In the genomic region with DNA sequence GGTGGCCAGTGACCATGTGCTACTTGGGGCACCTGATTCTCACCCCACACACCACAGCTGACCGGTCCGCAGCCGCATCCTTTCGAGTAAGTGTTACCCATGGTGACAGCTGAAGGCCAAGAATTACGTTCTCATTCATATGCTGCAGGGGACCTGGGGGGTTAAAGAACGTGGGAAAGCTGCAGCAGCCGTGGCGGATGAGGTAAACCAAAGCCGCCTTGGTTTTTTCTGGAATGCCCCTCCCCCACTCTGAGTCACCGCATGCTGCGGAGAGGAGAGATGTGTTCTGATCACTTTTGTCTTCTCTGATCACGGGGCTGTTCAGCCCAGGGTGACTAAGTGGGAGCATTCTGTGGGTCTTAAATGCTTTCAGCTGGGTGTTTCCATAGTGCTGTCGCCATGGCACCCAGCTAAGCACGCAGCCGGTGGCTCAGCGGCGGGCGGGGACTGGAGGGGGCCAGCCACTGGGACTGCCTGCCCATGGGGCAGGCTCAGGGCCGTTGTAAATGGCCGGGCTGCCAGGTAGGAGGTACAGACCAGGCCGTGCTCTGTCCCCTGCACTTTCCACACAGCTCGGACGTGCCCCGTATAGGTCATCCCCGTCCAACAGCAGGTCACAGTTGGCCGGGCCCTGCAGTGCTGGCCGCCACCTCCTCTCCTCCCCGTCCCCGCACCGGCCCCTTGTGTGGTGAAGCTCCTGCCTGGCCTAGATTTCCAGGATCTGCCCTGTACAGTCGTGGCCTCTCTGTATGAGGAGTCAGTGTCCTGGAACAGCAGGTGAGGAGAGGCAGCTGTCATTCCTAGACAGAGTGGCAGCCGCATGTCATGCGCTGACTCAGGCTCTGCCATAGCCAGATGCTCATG, we compare ENCODE assay signal across 1 cellular context.
A peak's percentile ranks its signal among the peaks of the same experiment; 100 is the strongest.
TF ChIP-seq lines count a peak whose summit lies in the region.

No MANE protein-coding gene starts in this region.

TF ChIP-seq in K562, 482 proteins besides CTCF, POLR2A, EP300 and RAD21 (continued from another document and continues in another):
- TF ChIP-seq, protein P1, sequence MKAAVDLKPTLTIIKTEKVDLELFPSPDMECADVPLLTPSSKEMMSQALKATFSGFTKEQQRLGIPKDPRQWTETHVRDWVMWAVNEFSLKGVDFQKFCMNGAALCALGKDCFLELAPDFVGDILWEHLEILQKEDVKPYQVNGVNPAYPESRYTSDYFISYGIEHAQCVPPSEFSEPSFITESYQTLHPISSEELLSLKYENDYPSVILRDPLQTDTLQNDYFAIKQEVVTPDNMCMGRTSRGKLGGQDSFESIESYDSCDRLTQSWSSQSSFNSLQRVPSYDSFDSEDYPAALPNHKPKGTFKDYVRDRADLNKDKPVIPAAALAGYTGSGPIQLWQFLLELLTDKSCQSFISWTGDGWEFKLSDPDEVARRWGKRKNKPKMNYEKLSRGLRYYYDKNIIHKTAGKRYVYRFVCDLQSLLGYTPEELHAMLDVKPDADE (conservative IDR thresholded peaks at IDR 0.05; ENCODE audit: control insufficient read depth, low read depth, low read length) = 0 out of 2 replicates have a peak, but pooled peaks have one; percentile 48
- TF ChIP-seq NELFE (IDR thresholded peaks at IDR 0.05; ENCODE audit: insufficient read depth, insufficient read length) = no peak
- TF ChIP-seq, protein P2, sequence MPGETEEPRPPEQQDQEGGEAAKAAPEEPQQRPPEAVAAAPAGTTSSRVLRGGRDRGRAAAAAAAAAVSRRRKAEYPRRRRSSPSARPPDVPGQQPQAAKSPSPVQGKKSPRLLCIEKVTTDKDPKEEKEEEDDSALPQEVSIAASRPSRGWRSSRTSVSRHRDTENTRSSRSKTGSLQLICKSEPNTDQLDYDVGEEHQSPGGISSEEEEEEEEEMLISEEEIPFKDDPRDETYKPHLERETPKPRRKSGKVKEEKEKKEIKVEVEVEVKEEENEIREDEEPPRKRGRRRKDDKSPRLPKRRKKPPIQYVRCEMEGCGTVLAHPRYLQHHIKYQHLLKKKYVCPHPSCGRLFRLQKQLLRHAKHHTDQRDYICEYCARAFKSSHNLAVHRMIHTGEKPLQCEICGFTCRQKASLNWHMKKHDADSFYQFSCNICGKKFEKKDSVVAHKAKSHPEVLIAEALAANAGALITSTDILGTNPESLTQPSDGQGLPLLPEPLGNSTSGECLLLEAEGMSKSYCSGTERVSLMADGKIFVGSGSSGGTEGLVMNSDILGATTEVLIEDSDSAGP (CRISPR knock-in tag; IDR thresholded peaks at IDR 0.05) = no peak
- no peak for TF ChIP-seq RBM17 (IDR thresholded peaks at IDR 0.05; ENCODE audit: borderline replicate concordance, low read depth, low read length)
- TF ChIP-seq ZNF830 (CRISPR knock-in tag; IDR thresholded peaks at IDR 0.05) = no peak
- TF ChIP-seq BRD9 (IDR thresholded peaks at IDR 0.05; ENCODE audit: low read depth, partially characterized antibody) = peak; percentile 65
- TF ChIP-seq PHB (CRISPR knock-in tag; IDR thresholded peaks at IDR 0.05) = no peak
- no peak for TF ChIP-seq TGIF2 (CRISPR knock-in tag; IDR thresholded peaks at IDR 0.05)
- no peak for TF ChIP-seq SNRNP70 (optimal IDR thresholded peaks at IDR 0.05; ENCODE audit: low read depth, low read length)
- TF ChIP-seq, protein P3, sequence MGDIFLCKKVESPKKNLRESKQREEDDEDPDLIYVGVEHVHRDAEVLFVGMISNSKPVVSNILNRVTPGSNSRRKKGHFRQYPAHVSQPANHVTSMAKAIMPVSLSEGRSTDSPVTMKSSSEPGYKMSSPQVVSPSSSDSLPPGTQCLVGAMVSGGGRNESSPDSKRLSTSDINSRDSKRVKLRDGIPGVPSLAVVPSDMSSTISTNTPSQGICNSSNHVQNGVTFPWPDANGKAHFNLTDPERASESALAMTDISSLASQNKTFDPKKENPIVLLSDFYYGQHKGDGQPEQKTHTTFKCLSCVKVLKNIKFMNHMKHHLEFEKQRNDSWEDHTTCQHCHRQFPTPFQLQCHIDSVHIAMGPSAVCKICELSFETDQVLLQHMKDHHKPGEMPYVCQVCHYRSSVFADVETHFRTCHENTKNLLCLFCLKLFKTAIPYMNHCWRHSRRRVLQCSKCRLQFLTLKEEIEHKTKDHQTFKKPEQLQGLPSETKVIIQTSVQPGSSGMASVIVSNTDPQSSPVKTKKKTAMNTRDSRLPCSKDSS (IDR thresholded peaks at IDR 0.05; ENCODE audit: low read depth, partially characterized antibody) = no peak
- TF ChIP-seq ZBTB34 (CRISPR knock-in tag; IDR thresholded peaks at IDR 0.05) = no peak
- TF ChIP-seq ZNF239 (CRISPR knock-in tag; IDR thresholded peaks at IDR 0.05) = no peak
- TF ChIP-seq POLR2AphosphoS5 (IDR thresholded peaks at IDR 0.05; ENCODE audit: control insufficient read depth, insufficient read depth, low read depth, low read length) = 0 out of 2 replicates have a peak, but pooled peaks have one; percentile 34
- TF ChIP-seq CCNT2 (IDR thresholded peaks at IDR 0.05; ENCODE audit: borderline replicate concordance, extremely low read depth, insufficient read length, low read depth, low read length) = peak; percentile 56
- no peak for TF ChIP-seq NCOR1 (IDR thresholded peaks at IDR 0.05)
- TF ChIP-seq PPARD (CRISPR knock-in tag; IDR thresholded peaks at IDR 0.05) = no peak
- no peak for TF ChIP-seq CBX1 (IDR thresholded peaks at IDR 0.05; ENCODE audit: low read depth)
- TF ChIP-seq SIX5 (IDR thresholded peaks at IDR 0.05; ENCODE audit: borderline replicate concordance in 1 of 2, insufficient read depth in 1 of 2, low read depth in 1 of 2, low read length in 2 of 2) = 0 out of 4 replicates have a peak, but pooled peaks of 1 of the 2 experiments have one; percentile 15
- peak; percentile 85 for TF ChIP-seq CXXC5 (CRISPR knock-in tag; IDR thresholded peaks at IDR 0.05)
- TF ChIP-seq CREB1 (IDR thresholded peaks at IDR 0.05) = peak; percentile 40; the same call in 1 of the 2 replicates
- peak; percentile 49; the same call in 1 of the 2 replicates for TF ChIP-seq CREB1 (CRISPR knock-in tag; IDR thresholded peaks at IDR 0.05)
- peak; percentile 94 for TF ChIP-seq SOX6 (IDR thresholded peaks at IDR 0.05)
- TF ChIP-seq CAMTA2 (CRISPR knock-in tag; conservative IDR thresholded peaks at IDR 0.05) = no peak
- TF ChIP-seq SMARCA5 (IDR thresholded peaks at IDR 0.05) = no peak
- TF ChIP-seq SMARCA4 (IDR thresholded peaks at IDR 0.05) = peak; percentile 90
- no peak for TF ChIP-seq MAFG (tag; conservative IDR thresholded peaks at IDR 0.05)
- peak; percentile 67; the same call in 1 of the 2 replicates for TF ChIP-seq SMARCC2 (IDR thresholded peaks at IDR 0.05; ENCODE audit: low read depth)
- peak; percentile 93 for TF ChIP-seq TAF9B (IDR thresholded peaks at IDR 0.05; ENCODE audit: partially characterized antibody)
- TF ChIP-seq NFRKB (IDR thresholded peaks at IDR 0.05; ENCODE audit: low read depth) = no peak
- peak; percentile 77 for TF ChIP-seq GABPB1 (CRISPR knock-in tag; IDR thresholded peaks at IDR 0.05)
- no peak for TF ChIP-seq HNRNPK (IDR thresholded peaks at IDR 0.05; ENCODE audit: low read depth, low read length, poor library complexity, severe bottlenecking)
- TF ChIP-seq HSF4 (CRISPR knock-in tag; IDR thresholded peaks at IDR 0.05; ENCODE audit: borderline replicate concordance) = no peak
- TF ChIP-seq, protein P4, sequence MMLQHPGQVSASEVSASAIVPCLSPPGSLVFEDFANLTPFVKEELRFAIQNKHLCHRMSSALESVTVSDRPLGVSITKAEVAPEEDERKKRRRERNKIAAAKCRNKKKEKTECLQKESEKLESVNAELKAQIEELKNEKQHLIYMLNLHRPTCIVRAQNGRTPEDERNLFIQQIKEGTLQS (IDR thresholded peaks at IDR 0.05) = peak; percentile 98
- TF ChIP-seq, protein P4 (CRISPR knock-in tag; conservative IDR thresholded peaks at IDR 0.05) = peak; percentile 98
- TF ChIP-seq CHD2 (IDR thresholded peaks at IDR 0.05; ENCODE audit: low read depth, low read length) = peak; percentile 40
- no peak for TF ChIP-seq YBX1 (IDR thresholded peaks at IDR 0.05)
- TF ChIP-seq IRF2 (CRISPR knock-in tag; IDR thresholded peaks at IDR 0.05) = no peak
- 0 out of 2 replicates have a peak, but pooled peaks have one; percentile 41 for TF ChIP-seq LCOR (CRISPR knock-in tag; IDR thresholded peaks at IDR 0.05)
- no peak for TF ChIP-seq KHSRP (IDR thresholded peaks at IDR 0.05)
- TF ChIP-seq, protein P5, sequence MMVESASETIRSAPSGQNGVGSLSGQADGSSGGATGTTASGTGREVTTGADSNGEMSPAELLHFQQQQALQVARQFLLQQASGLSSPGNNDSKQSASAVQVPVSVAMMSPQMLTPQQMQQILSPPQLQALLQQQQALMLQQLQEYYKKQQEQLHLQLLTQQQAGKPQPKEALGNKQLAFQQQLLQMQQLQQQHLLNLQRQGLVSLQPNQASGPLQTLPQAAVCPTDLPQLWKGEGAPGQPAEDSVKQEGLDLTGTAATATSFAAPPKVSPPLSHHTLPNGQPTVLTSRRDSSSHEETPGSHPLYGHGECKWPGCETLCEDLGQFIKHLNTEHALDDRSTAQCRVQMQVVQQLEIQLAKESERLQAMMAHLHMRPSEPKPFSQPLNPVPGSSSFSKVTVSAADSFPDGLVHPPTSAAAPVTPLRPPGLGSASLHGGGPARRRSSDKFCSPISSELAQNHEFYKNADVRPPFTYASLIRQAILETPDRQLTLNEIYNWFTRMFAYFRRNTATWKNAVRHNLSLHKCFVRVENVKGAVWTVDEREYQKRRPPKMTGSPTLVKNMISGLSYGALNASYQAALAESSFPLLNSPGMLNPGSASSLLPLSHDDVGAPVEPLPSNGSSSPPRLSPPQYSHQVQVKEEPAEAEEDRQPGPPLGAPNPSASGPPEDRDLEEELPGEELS (CRISPR knock-in tag; IDR thresholded peaks at IDR 0.05; ENCODE audit: borderline replicate concordance) = no peak
- TF ChIP-seq HDAC6 (IDR thresholded peaks at IDR 0.05; ENCODE audit: low read depth, low read length) = no peak
- TF ChIP-seq, protein P6, sequence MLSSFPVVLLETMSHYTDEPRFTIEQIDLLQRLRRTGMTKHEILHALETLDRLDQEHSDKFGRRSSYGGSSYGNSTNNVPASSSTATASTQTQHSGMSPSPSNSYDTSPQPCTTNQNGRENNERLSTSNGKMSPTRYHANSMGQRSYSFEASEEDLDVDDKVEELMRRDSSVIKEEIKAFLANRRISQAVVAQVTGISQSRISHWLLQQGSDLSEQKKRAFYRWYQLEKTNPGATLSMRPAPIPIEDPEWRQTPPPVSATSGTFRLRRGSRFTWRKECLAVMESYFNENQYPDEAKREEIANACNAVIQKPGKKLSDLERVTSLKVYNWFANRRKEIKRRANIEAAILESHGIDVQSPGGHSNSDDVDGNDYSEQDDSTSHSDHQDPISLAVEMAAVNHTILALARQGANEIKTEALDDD (IDR thresholded peaks at IDR 0.05) = no peak
- no peak for TF ChIP-seq ZKSCAN3 (CRISPR knock-in tag; IDR thresholded peaks at IDR 0.05)
- TF ChIP-seq HMG20B (CRISPR knock-in tag; IDR thresholded peaks at IDR 0.05) = no peak
- no peak for TF ChIP-seq KDM5B (IDR thresholded peaks at IDR 0.05; ENCODE audit: insufficient replicate concordance, low read depth, low read length)
- peak in 1 of 2 experiments; percentile 79; a peak in 1 of 4 replicates for TF ChIP-seq UBTF (IDR thresholded peaks at IDR 0.05; ENCODE audit: borderline replicate concordance in 1 of 2, low read depth in 2 of 2, low read length in 2 of 2)
- TF ChIP-seq ETV5 (CRISPR knock-in tag; IDR thresholded peaks at IDR 0.05; ENCODE audit: low read depth) = peak; percentile 66; the same call in 1 of the 2 replicates
- TF ChIP-seq, protein P7, sequence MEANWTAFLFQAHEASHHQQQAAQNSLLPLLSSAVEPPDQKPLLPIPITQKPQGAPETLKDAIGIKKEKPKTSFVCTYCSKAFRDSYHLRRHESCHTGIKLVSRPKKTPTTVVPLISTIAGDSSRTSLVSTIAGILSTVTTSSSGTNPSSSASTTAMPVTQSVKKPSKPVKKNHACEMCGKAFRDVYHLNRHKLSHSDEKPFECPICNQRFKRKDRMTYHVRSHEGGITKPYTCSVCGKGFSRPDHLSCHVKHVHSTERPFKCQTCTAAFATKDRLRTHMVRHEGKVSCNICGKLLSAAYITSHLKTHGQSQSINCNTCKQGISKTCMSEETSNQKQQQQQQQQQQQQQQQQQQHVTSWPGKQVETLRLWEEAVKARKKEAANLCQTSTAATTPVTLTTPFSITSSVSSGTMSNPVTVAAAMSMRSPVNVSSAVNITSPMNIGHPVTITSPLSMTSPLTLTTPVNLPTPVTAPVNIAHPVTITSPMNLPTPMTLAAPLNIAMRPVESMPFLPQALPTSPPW (CRISPR knock-in tag; IDR thresholded peaks at IDR 0.05) = peak; percentile 90
- peak; percentile 13 to 58 for TF ChIP-seq E2F6 (IDR thresholded peaks at IDR 0.05; ENCODE audit: borderline replicate concordance in 1 of 2, extremely low read depth in 1 of 2, insufficient read depth in 1 of 2, insufficient read length in 1 of 2, low read depth in 1 of 2, low read length in 1 of 2, poor library complexity in 1 of 2, severe bottlenecking in 1 of 2)
- no peak for TF ChIP-seq ZNF561 (CRISPR knock-in tag; conservative IDR thresholded peaks at IDR 0.05)
- no peak for TF ChIP-seq ZNF232 (CRISPR knock-in tag; IDR thresholded peaks at IDR 0.05)
